ENCODE assay signal across 16 cellular contexts in genomic region chr14:105177082-105177481, GRCh38.
"Had no signal": no experiment of that assay in that cellular context is flagged by ENCODE, and none has a peak within 500 bp of the region (broad histone marks: within the 10 kb centered on the region; RNA-seq: fewer than 3 reads in every experiment).

No MANE protein-coding gene starts in this region.

- H3K4me3 ChIP-seq: hepatocyte, stomach, testis had no signal

- DNase-seq: activated CD4-positive, alpha-beta T cell treated with anti-CD3 and anti-CD28 coated beads, Interleukin-2, amount 50 U/mL, for 4 hours; activated naive CD4-positive, alpha-beta T cell; activated T-cell treated with anti-CD3 and anti-CD28 coated beads for 4 hours; caudate nucleus; dorsolateral prefrontal cortex; mesenchymal stem cell; posterior cingulate gyrus; retina; small intestine; stimulated activated CD4-positive, alpha-beta T cell treated with anti-CD3 and anti-CD28 coated beads, Interleukin-15, amount 100 ng/mL, for 24 hours; stimulated activated CD4-positive, alpha-beta T cell treated with anti-CD3 and anti-CD28 coated beads, Interleukin-2, amount 100 ng/mL, for 48 hours; stomach; T-helper 17 cell; testis had no signal

- ATAC-seq: activated T-helper 17 cell treated with anti-CD3 and anti-CD28 coated beads, Interleukin-2, amount 50 U/mL, for 72 hours; T-helper 17 cell had no signal

- H3K27me3 ChIP-seq: dorsolateral prefrontal cortex, hepatocyte, testis had no signal

- H3K9me3 ChIP-seq: stomach, testis had no signal

- H3K27ac ChIP-seq: hepatocyte, stomach, testis had no signal

- H3K4me2 ChIP-seq: hepatocyte had no signal
